1 cellular context compared by ENCODE assay signal in the genomic region with DNA sequence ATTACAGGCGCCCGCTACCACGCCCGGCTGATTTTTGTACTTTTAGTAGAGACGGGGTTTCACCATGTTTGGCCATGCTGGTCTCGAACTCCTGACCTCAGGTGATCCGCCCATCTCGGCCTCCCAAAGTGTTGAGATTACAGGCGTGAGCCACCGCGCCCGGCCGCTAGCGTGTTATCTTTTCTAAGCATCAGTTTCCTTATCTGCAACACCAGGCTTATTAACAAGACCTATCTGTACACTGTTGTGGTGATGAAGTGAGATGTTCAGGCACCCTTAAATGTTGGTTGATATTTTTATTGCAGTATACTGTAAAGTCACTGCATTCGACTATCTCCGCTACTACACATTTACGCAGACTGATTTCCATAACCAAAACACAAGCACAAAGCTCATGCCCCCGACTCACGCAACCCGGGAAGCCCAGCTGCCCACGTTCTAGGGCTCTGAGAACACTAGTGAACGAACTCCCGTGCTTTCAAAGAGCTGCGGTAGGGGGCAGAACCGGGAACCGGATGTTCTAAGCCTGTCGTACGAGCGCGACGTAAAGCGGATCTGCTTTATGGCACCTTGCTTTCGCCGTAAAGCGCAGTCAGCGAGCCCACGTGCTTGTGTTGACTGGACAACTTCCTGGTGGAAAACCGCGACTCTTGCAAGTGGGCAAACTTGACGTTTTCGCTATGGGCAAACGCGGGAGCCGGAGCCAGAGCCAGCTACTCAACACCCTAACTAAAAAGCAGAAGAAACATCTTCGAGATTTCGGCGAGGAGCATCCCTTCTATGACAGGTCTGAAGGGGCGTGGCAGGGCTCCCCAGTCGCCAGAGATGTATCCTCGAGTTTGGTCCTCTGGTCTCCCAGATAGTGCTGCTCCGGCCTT.
TF ChIP-seq lines count a peak whose summit lies in the region.

A gene with protein sequence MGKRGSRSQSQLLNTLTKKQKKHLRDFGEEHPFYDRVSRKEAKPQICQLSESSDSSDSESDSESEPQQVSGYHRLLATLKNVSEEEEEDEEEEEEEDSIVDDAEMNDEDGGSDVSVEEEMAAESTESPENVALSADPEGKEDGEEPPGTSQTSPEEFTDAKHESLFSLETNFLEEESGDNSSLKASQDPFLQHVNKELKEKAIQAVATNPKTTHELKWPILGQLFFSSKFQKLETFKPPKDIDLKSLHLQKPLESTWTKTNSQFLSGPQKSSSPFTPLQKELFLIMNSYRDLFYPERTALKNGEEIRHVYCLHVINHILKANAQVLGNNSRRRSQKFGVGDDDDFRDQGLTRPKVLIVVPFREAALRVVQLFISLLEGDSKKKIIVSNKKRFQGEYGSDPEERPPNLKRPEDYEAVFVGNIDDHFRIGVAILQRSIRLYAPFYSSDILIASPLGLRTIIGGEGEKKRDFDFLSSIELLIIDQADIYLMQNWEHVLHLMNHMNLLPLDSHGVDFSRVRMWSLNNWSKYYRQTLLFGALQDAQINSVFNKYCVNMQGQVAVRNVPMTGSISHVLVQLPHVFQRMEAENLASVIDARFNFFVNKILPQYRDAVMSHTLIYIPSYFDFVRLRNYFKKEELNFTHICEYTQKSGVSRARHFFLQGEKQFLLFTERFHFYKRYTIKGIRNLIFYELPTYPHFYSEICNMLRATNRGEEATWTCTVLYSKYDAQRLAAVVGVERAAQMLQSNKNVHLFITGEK (plus strand): TSS at position 589 of the 878 bp plus-strand sequence. CDS start 92 bp downstream, at position 681.

TF ChIP-seq in HEK293, 187 proteins besides CTCF, POLR2A, EP300 and RAD21 (continued from another document and continues in another):
- TF ChIP-seq ZNF266 (tag by site-specific recombination; IDR thresholded peaks at IDR 0.05; ENCODE audit: low read depth) (no peak), ZNF184 (tag by site-specific recombination; IDR thresholded peaks at IDR 0.05) (no peak), ZNF571 (tag by site-specific recombination; IDR thresholded peaks at IDR 0.05) (no peak), ZNF433 (tag by site-specific recombination; IDR thresholded peaks at IDR 0.05; ENCODE audit: low read depth) (no peak), PBX3 (CRISPR knock-in tag; IDR thresholded peaks at IDR 0.05) (0 out of 2 replicates have a peak, but pooled peaks have one; percentile 46), ZNF513 (tag by site-specific recombination; IDR thresholded peaks at IDR 0.05) (no peak), ZNF416 (tag by site-specific recombination; IDR thresholded peaks at IDR 0.05) (no peak), IKZF3 (tag by site-specific recombination; IDR thresholded peaks at IDR 0.05) (no peak), PRDM1 (tag by site-specific recombination; IDR thresholded peaks at IDR 0.05) (no peak), ZEB2 (tag by site-specific recombination; IDR thresholded peaks at IDR 0.05) (peak; percentile 56), ZNF585B (tag by site-specific recombination; IDR thresholded peaks at IDR 0.05) (no peak), ZBTB8A (tag by site-specific recombination; IDR thresholded peaks at IDR 0.05) (peak; percentile 37; the same call in 1 of the 2 replicates), TCF7L2 (IDR thresholded peaks at IDR 0.05; ENCODE audit: borderline replicate concordance, low read depth, low read length) (no peak), ZNF530 (tag by site-specific recombination; IDR thresholded peaks at IDR 0.05; ENCODE audit: low read depth) (no peak), ZNF596 (tag by site-specific recombination; IDR thresholded peaks at IDR 0.05) (no peak), ZFP37 (tag by site-specific recombination; IDR thresholded peaks at IDR 0.05) (no peak), ZNF707 (tag by site-specific recombination; IDR thresholded peaks at IDR 0.05) (no peak), OVOL3 (tag by site-specific recombination; IDR thresholded peaks at IDR 0.05) (no peak), ZNF239 (tag by site-specific recombination; IDR thresholded peaks at IDR 0.05) (no peak), ZNF768 (tag by site-specific recombination; IDR thresholded peaks at IDR 0.05) (no peak), ZBTB7A (tag by site-specific recombination; IDR thresholded peaks at IDR 0.05; ENCODE audit: low read depth) (no peak), ZNF2 (tag by site-specific recombination; IDR thresholded peaks at IDR 0.05) (no peak; the same call in 1 of the 2 replicates), ZNF26 (tag by site-specific recombination; IDR thresholded peaks at IDR 0.05) (no peak), SP2 (tag by site-specific recombination; IDR thresholded peaks at IDR 0.05) (peak; percentile 39; the same call in 1 of the 2 replicates), ZBTB21 (tag by site-specific recombination; IDR thresholded peaks at IDR 0.05) (peak; percentile 25; the same call in 1 of the 2 replicates), ZNF133 (tag by site-specific recombination; IDR thresholded peaks at IDR 0.05) (no peak), ZNF423 (tag by site-specific recombination; IDR thresholded peaks at IDR 0.05) (no peak), ZNF398 (tag by site-specific recombination; IDR thresholded peaks at IDR 0.05) (no peak), ZNF391 (tag by site-specific recombination; IDR thresholded peaks at IDR 0.05; ENCODE audit: borderline replicate concordance, low read depth) (no peak), ZNF660 (tag by site-specific recombination; IDR thresholded peaks at IDR 0.05) (peak; percentile 87; the same call in 1 of the 2 replicates)
- TF ChIP-seq, protein P1, sequence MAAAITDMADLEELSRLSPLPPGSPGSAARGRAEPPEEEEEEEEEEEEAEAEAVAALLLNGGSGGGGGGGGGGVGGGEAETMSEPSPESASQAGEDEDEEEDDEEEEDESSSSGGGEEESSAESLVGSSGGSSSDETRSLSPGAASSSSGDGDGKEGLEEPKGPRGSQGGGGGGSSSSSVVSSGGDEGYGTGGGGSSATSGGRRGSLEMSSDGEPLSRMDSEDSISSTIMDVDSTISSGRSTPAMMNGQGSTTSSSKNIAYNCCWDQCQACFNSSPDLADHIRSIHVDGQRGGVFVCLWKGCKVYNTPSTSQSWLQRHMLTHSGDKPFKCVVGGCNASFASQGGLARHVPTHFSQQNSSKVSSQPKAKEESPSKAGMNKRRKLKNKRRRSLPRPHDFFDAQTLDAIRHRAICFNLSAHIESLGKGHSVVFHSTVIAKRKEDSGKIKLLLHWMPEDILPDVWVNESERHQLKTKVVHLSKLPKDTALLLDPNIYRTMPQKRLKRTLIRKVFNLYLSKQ (tag by site-specific recombination; IDR thresholded peaks at IDR 0.05; ENCODE audit: borderline replicate concordance) = no peak
- TF ChIP-seq, protein P2, sequence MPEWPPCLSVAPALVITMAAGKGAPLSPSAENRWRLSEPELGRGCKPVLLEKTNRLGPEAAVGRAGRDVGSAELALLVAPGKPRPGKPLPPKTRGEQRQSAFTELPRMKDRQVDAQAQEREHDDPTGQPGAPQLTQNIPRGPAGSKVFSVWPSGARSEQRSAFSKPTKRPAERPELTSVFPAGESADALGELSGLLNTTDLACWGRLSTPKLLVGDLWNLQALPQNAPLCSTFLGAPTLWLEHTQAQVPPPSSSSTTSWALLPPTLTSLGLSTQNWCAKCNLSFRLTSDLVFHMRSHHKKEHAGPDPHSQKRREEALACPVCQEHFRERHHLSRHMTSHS (tag by site-specific recombination; IDR thresholded peaks at IDR 0.05) = no peak
- TF ChIP-seq, protein P3, sequence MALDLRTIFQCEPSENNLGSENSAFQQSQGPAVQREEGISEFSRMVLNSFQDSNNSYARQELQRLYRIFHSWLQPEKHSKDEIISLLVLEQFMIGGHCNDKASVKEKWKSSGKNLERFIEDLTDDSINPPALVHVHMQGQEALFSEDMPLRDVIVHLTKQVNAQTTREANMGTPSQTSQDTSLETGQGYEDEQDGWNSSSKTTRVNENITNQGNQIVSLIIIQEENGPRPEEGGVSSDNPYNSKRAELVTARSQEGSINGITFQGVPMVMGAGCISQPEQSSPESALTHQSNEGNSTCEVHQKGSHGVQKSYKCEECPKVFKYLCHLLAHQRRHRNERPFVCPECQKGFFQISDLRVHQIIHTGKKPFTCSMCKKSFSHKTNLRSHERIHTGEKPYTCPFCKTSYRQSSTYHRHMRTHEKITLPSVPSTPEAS (tag by site-specific recombination; IDR thresholded peaks at IDR 0.05) = no peak
- TF ChIP-seq, protein P4, sequence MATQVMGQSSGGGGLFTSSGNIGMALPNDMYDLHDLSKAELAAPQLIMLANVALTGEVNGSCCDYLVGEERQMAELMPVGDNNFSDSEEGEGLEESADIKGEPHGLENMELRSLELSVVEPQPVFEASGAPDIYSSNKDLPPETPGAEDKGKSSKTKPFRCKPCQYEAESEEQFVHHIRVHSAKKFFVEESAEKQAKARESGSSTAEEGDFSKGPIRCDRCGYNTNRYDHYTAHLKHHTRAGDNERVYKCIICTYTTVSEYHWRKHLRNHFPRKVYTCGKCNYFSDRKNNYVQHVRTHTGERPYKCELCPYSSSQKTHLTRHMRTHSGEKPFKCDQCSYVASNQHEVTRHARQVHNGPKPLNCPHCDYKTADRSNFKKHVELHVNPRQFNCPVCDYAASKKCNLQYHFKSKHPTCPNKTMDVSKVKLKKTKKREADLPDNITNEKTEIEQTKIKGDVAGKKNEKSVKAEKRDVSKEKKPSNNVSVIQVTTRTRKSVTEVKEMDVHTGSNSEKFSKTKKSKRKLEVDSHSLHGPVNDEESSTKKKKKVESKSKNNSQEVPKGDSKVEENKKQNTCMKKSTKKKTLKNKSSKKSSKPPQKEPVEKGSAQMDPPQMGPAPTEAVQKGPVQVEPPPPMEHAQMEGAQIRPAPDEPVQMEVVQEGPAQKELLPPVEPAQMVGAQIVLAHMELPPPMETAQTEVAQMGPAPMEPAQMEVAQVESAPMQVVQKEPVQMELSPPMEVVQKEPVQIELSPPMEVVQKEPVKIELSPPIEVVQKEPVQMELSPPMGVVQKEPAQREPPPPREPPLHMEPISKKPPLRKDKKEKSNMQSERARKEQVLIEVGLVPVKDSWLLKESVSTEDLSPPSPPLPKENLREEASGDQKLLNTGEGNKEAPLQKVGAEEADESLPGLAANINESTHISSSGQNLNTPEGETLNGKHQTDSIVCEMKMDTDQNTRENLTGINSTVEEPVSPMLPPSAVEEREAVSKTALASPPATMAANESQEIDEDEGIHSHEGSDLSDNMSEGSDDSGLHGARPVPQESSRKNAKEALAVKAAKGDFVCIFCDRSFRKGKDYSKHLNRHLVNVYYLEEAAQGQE (tag by site-specific recombination; IDR thresholded peaks at IDR 0.05) = peak; percentile 25; the same call in 1 of the 2 replicates
- TF ChIP-seq, protein P5, sequence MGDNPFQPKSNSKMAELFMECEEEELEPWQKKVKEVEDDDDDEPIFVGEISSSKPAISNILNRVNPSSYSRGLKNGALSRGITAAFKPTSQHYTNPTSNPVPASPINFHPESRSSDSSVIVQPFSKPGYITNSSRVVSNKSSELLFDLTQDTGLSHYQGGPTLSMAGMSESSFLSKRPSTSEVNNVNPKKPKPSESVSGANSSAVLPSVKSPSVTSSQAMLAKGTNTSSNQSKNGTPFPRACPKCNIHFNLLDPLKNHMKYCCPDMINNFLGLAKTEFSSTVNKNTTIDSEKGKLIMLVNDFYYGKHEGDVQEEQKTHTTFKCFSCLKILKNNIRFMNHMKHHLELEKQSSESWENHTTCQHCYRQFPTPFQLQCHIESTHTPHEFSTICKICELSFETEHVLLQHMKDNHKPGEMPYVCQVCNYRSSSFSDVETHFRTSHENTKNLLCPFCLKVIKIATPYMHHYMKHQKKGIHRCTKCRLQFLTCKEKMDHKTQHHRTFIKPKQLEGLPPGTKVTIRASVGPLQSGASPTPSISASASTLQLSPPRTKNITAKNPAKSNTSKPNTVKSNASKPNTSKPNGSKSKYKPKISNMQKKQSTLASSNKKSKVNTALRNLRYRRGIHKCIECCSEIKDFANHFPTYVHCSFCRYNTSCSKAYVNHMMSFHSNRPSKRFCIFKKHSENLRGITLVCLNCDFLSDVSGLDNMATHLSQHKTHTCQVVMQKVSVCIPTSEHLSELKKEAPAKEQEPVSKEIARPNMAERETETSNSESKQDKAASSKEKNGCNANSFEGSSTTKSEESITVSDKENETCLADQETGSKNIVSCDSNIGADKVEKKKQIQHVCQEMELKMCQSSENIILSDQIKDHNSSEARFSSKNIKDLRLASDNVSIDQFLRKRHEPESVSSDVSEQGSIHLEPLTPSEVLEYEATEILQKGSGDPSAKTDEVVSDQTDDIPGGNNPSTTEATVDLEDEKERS (tag by site-specific recombination; IDR thresholded peaks at IDR 0.05) = no peak
